Comparison of ENCODE assay signal across 11 cellular contexts in genomic region chr13:106145070-106145469, GRCh38.
"Had no signal": no experiment of that assay in that cellular context is flagged by ENCODE, and none has a peak within 500 bp of the region (broad histone marks: within the 10 kb centered on the region; RNA-seq: fewer than 3 reads in every experiment).

No MANE protein-coding gene starts in this region.

- DNase-seq: activated CD4-positive, alpha-beta T cell treated with anti-CD3 and anti-CD28 coated beads, Interleukin-2, amount 10 ng/mL, durations not matched to agents 24 days and 14 days; activated naive CD4-positive, alpha-beta T cell treated with Interleukin-2 at 50 U/mL for 16 hours; foreskin melanocyte; head of caudate nucleus; mesenchymal stem cell; pancreas; upper lobe of right lung had no signal

- H3K9me3 Mint-ChIP-seq: activated CD4-positive, alpha-beta T cell treated with anti-CD3 and anti-CD28 coated beads, Interleukin-2, amount 10 ng/mL, durations not matched to agents 24 days and 14 days had no signal

- FAIRE-seq: astrocyte, colon, pancreas had no signal

- H3K27ac Mint-ChIP-seq: activated CD4-positive, alpha-beta T cell treated with anti-CD3 and anti-CD28 coated beads, Interleukin-2, amount 10 ng/mL, durations not matched to agents 24 days and 14 days had no signal

- H3K27ac ChIP-seq: upper lobe of right lung had no signal

- H3K9me3 ChIP-seq: pancreas, upper lobe of right lung had no signal

- H3K27me3 ChIP-seq: pancreas, upper lobe of right lung had no signal

- H3K4me1 Mint-ChIP-seq: activated CD4-positive, alpha-beta T cell treated with anti-CD3 and anti-CD28 coated beads, Interleukin-2, amount 10 ng/mL, durations not matched to agents 24 days and 14 days had no signal

- H3K36me3 ChIP-seq: pancreas, upper lobe of right lung had no signal

- ATAC-seq: left lobe of liver, upper lobe of right lung had no signal

- H3K4me3 Mint-ChIP-seq: activated CD4-positive, alpha-beta T cell treated with anti-CD3 and anti-CD28 coated beads, Interleukin-2, amount 10 ng/mL, durations not matched to agents 24 days and 14 days had no signal

- H3K4me1 ChIP-seq: upper lobe of right lung had no signal

- H3K4me3 ChIP-seq: pancreas, skin epidermis, upper lobe of right lung had no signal

- H3K27me3 Mint-ChIP-seq: activated CD4-positive, alpha-beta T cell treated with anti-CD3 and anti-CD28 coated beads, Interleukin-2, amount 10 ng/mL, durations not matched to agents 24 days and 14 days had no signal
